In the genomic region with DNA sequence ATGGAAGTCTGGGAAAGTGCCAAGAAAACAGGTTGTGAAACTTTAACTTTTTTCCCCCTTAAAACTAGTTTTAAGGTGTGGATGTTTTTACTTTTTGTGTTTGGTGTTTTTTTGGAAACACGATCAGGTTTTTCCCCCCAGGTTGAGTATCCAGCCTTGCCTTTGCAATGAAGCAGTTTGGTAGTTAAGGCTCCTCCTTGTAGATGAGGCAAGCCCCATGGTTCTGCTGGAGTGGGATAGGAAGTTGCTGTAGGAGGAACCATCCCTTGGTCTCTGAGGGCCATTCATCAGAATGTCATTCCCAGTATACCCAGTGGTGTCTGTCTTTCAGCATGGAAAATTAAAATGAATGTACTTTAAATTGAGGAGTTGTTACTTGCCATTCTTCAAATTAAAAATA, we compare ENCODE assay signal across 10 cellular contexts. TPM values are rescaled to one million over a fixed set of nuclear protein-coding genes. Genes with fewer than 3 reads are reported as not detected.
DNase-seq lines count a peak whose midpoint lies in the region; ATAC-seq and TF ChIP-seq lines count a peak whose summit lies in the region.
"Had no signal": no experiment of that assay in that cellular context is flagged by ENCODE, and none has a peak within 500 bp of the region (broad histone marks: within the 10 kb centered on the region; RNA-seq: fewer than 3 reads in every experiment).

No MANE protein-coding gene starts in this region.

- CTCF ChIA-PET in SK-N-SH (lab: Yijun Ruan, JAX): interaction anchor here (1.0 to 2.3 kb wide), 2 partner anchors 45 to 61 kb away, joined by 3 to 7 read pairs; no protein-coding TSS in a partner anchor

- no peak for DNase-seq in SK-N-SH
- DNase-seq in RKO (ENCODE audit: low spot score): peak; percentile 55
- peak; percentile 55 for DNase-seq in fibroblast of mammary gland (ENCODE audit: low read depth)
- no peak for DNase-seq in SHP77 (lab: John Stamatoyannopoulos, UW)
- no peak for DNase-seq in posterior cingulate gyrus
- DNase-seq: pancreas had no signal

- H3K4me3 ChIP-seq in SK-N-SH (ENCODE audit: low read depth in 2 of 2, low read length in 1 of 2) (peak overlapping the region in 1 of 2 experiments; percentile 84; a peak in 2 of 4 replicates), fibroblast of mammary gland (ENCODE audit: control insufficient read depth, low read depth, low read length) (no peak overlapping the region), skeletal muscle satellite cell (ENCODE audit: low read length) (peak overlapping the region; percentile 92)

- H3K4me1 ChIP-seq in SK-N-SH (ENCODE audit: control insufficient read depth in 1 of 2, insufficient read depth in 2 of 2, low read depth in 1 of 2, low read length in 1 of 2) (peaks cover 34 to 38% of the 10 kb centered on the region in 2 experiments), skeletal muscle satellite cell (ENCODE audit: control insufficient read depth, insufficient read depth, low read length) (peaks cover 29% of the 10 kb centered on the region)

- H2AFZ ChIP-seq in SK-N-SH (ENCODE audit: low read depth): no peak overlapping the region

- H3K36me3 ChIP-seq in SK-N-SH (replicated peaks in 1 of 2; ENCODE audit: control insufficient read depth in 1 of 2, insufficient read depth in 2 of 2, low read length in 1 of 2): peaks cover 0 to 2% of the 10 kb centered on the region in 2 experiments
- no peaks in the 10 kb centered on the region for H3K36me3 ChIP-seq in skeletal muscle satellite cell (ENCODE audit: insufficient read depth, low read length)
- H3K36me3 ChIP-seq: pancreas, tibial nerve had no signal

- ATAC-seq in SK-N-SH treated with all-trans-retinoic acid at 6 μM for 48 hours (no peak), HG03469 (IDR thresholded peaks at IDR 0.05; ENCODE audit: unreplicated experiment) (no peak)
- ATAC-seq: pancreas had no signal

- H3K79me2 ChIP-seq in SK-N-SH (ENCODE audit: insufficient read depth): peaks cover 73% of the 10 kb centered on the region

- H4K20me1 ChIP-seq in SK-N-SH (ENCODE audit: insufficient read depth): peaks cover 68% of the 10 kb centered on the region

- WGBS in SK-N-SH (ENCODE audit: low lambda C conversion rate): 88% methylated on average over 1 of the region's 1 CpG

- TF ChIP-seq EP300 in SK-N-SH (IDR thresholded peaks at IDR 0.05; ENCODE audit: borderline replicate concordance in 1 of 2, low read depth in 1 of 2, low read length in 1 of 2): no peak

- H3K9me2 ChIP-seq in SK-N-SH: no peaks in the 10 kb centered on the region

- H3K9ac ChIP-seq in SK-N-SH: no peak overlapping the region
- H3K9ac ChIP-seq in skeletal muscle satellite cell (ENCODE audit: low read depth, low read length): peak overlapping the region; percentile 98

- H3K9me3 ChIP-seq in SK-N-SH (no peaks in the 10 kb centered on the region), skeletal muscle satellite cell (replicated peaks; ENCODE audit: low read length) (no peaks in the 10 kb centered on the region)
- H3K9me3 ChIP-seq: pancreas, tibial nerve had no signal

- H3K4me2 ChIP-seq in SK-N-SH (peak overlapping the region; percentile 96), skeletal muscle satellite cell (ENCODE audit: low read length) (peak overlapping the region; percentile 75)

- TF ChIP-seq CTCF in SK-N-SH (IDR thresholded peaks at IDR 0.05): no peak
- TF ChIP-seq CTCF in fibroblast of mammary gland (conservative IDR thresholded peaks at IDR 0.05; ENCODE audit: control insufficient read depth, insufficient read depth, low read depth, low read length): no peak

- peaks cover 13% of the 10 kb centered on the region for H3F3A ChIP-seq in SK-N-SH (replicated peaks; ENCODE audit: insufficient read depth)

- TF ChIP-seq RAD21 in SK-N-SH (IDR thresholded peaks at IDR 0.05; ENCODE audit: low read length): no peak

- intact Hi-C loops in posterior cingulate gyrus (cut with DNase I): loop anchor here (10.0 kb wide), 1 partner anchor 253 kb away; no protein-coding TSS in a partner anchor

- no peaks in the 10 kb centered on the region for H3K27me3 ChIP-seq in SK-N-SH (ENCODE audit: insufficient read depth)
- H3K27me3 ChIP-seq in skeletal muscle satellite cell (ENCODE audit: control insufficient read depth, insufficient read depth, low read length): no peaks in the 10 kb centered on the region
- H3K27me3 ChIP-seq: pancreas, tibial nerve had no signal

- no peak overlapping the region; a peak in 1 of 4 replicates for H3K27ac ChIP-seq in SK-N-SH (ENCODE audit: low read depth in 2 of 2, low read length in 1 of 2)
- H3K27ac ChIP-seq: pancreas had no signal

- POLR2A ChIA-PET in SK-N-SH (lab: Yijun Ruan, JAX): interaction anchor here (0.6 to 1.2 kb wide), 2 partner anchors 118 to 215 kb away, joined by 3 to 4 read pairs; no protein-coding TSS in a partner anchor

TF ChIP-seq in SK-N-SH, 30 proteins besides CTCF, POLR2A, EP300 and RAD21:
- no peak for TF ChIP-seq YY1 (IDR thresholded peaks at IDR 0.05; ENCODE audit: low read depth)
- no peak for TF ChIP-seq NFIC (IDR thresholded peaks at IDR 0.05; ENCODE audit: borderline replicate concordance)
- no peak for TF ChIP-seq SIN3A (IDR thresholded peaks at IDR 0.05; ENCODE audit: borderline replicate concordance, low read depth, low read length)
- no peak for TF ChIP-seq GABPA (IDR thresholded peaks at IDR 0.05; ENCODE audit: low read depth)
- no peak for TF ChIP-seq ELF1 (IDR thresholded peaks at IDR 0.05)
- TF ChIP-seq, protein P1, sequence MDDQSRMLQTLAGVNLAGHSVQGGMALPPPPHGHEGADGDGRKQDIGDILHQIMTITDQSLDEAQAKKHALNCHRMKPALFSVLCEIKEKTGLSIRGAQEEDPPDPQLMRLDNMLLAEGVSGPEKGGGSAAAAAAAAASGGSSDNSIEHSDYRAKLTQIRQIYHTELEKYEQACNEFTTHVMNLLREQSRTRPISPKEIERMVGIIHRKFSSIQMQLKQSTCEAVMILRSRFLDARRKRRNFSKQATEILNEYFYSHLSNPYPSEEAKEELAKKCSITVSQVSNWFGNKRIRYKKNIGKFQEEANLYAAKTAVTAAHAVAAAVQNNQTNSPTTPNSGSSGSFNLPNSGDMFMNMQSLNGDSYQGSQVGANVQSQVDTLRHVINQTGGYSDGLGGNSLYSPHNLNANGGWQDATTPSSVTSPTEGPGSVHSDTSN (IDR thresholded peaks at IDR 0.05): peak; percentile 55
- TF ChIP-seq RFX5 (IDR thresholded peaks at IDR 0.05; ENCODE audit: low read length): no peak

TF ChIP-seq in SK-N-SH treated with all-trans-retinoic acid at 6 μM for 48 hours, 23 proteins besides CTCF, POLR2A, EP300 and RAD21:
- TF ChIP-seq TOX (CRISPR knock-in tag; IDR thresholded peaks at IDR 0.05; ENCODE audit: borderline replicate concordance): no peak
- no peak for TF ChIP-seq ZNF70 (CRISPR knock-in tag; IDR thresholded peaks at IDR 0.05)
- TF ChIP-seq TCF4 (CRISPR knock-in tag; IDR thresholded peaks at IDR 0.05; ENCODE audit: borderline replicate concordance): no peak
- TF ChIP-seq ZFP3 (CRISPR knock-in tag; IDR thresholded peaks at IDR 0.05): no peak
- TF ChIP-seq ZFP30 (CRISPR knock-in tag; IDR thresholded peaks at IDR 0.05): no peak
- no peak for TF ChIP-seq POU6F1 (CRISPR knock-in tag; IDR thresholded peaks at IDR 0.05; ENCODE audit: borderline replicate concordance, low read depth)
- no peak for TF ChIP-seq ARNTL (CRISPR knock-in tag; IDR thresholded peaks at IDR 0.05; ENCODE audit: borderline replicate concordance, low read depth)
TF ChIP-seq in SK-N-SH treated with all-trans-retinoic acid at 6 μM for 48 hours: peak in this region for 0.

RNA-seq across cellular contexts. Expression of gene CUL1, which starts 2.7 kb away (rescaled TPM):
- polyA plus RNA-seq in SK-N-SH (2012; rRNA removed): 45.2 and 50.0 TPM in 2 replicates
- 56.0 and 56.7 TPM in 2 replicates for polyA plus RNA-seq in SK-N-SH (2012; cell fraction: cytosol; rRNA removed)
- polyA plus RNA-seq in SK-N-SH (2012; cell fraction: nucleus; rRNA removed): 30.2 and 49.4 TPM in 2 replicates
- 36.5 and 40.8 TPM in 2 replicates for total RNA-seq in skeletal muscle satellite cell (2012; rRNA removed)

Comparison
In these comparisons a context has a peak if more than half of its experiments do, and no peak if none do; other contexts are left out.
1. DNase-seq: peak in RKO (single experiment) and fibroblast of mammary gland (single experiment); none in SK-N-SH (single experiment), SHP77 (0 of 2) and posterior cingulate gyrus (0 of 10).